ENCODE assay signal across 23 cellular contexts in genomic region chr2:42167458-42167857, GRCh38. TPM values are rescaled to one million over a fixed set of nuclear protein-coding genes. Genes with fewer than 3 reads are reported as not detected.
DNase-seq lines count a peak whose midpoint lies in the region; TF ChIP-seq lines count a peak whose summit lies in the region.
"Had no signal": no experiment of that assay in that cellular context is flagged by ENCODE, and none has a peak within 500 bp of the region (broad histone marks: within the 10 kb centered on the region; RNA-seq: fewer than 3 reads in every experiment).

No MANE protein-coding gene starts in this region.

- H3K79me2 ChIP-seq in SK-N-SH (ENCODE audit: insufficient read depth) (peaks cover 30% of the 10 kb centered on the region), hepatocyte (peaks cover 31% of the 10 kb centered on the region)

- H3K36me3 ChIP-seq in SK-N-SH (replicated peaks in 1 of 2; ENCODE audit: control insufficient read depth in 1 of 2, insufficient read depth in 2 of 2, low read length in 1 of 2) (no peaks in the 10 kb centered on the region), hepatocyte (replicated peaks; ENCODE audit: insufficient read depth, low read depth) (no peaks in the 10 kb centered on the region)
- H3K36me3 ChIP-seq: Peyer's patch, right atrium auricular region had no signal

- no peak overlapping the region for H3K4me3 Mint-ChIP-seq in nephron progenitor cell
- H3K4me3 Mint-ChIP-seq: activated naive CD4-positive, alpha-beta T cell treated with anti-CD3 and anti-CD28 coated beads, Interleukin-2, amount 50 U/mL, for 24 hours; activated T-cell treated with anti-CD3 and anti-CD28 coated beads, Interleukin-2, amount 50 U/mL, for 72 hours; stimulated activated effector memory CD8-positive, alpha-beta T cell treated with anti-CD3 and anti-CD28 coated beads, Interleukin-12 subunit alpha, Interleukin-12 subunit beta, amount 100 ng/mL, for 72 hours had no signal

- H4K20me1 ChIP-seq in SK-N-SH (ENCODE audit: insufficient read depth) (peaks cover 9% of the 10 kb centered on the region), hepatocyte (ENCODE audit: insufficient read depth, poor library complexity, severe bottlenecking) (peaks cover 2% of the 10 kb centered on the region)

- H3K27me3 ChIP-seq in SK-N-SH (ENCODE audit: insufficient read depth) (no peaks in the 10 kb centered on the region), hepatocyte (no peaks in the 10 kb centered on the region)
- H3K27me3 ChIP-seq: body of pancreas, Peyer's patch, right atrium auricular region, testis had no signal

- no peaks in the 10 kb centered on the region for H3K36me3 Mint-ChIP-seq in nephron progenitor cell (ENCODE audit: low read depth)
- H3K36me3 Mint-ChIP-seq: activated naive CD4-positive, alpha-beta T cell treated with anti-CD3 and anti-CD28 coated beads, Interleukin-2, amount 50 U/mL, for 24 hours had no signal

- no peaks in the 10 kb centered on the region for H3K9me3 ChIP-seq in SK-N-SH
- H3K9me3 ChIP-seq in hepatocyte (ENCODE audit: low read depth) = no peaks in the 10 kb centered on the region
- H3K9me3 ChIP-seq: body of pancreas, Peyer's patch, right atrium auricular region, testis had no signal

- peak overlapping the region; percentile 47 for H2AFZ ChIP-seq in SK-N-SH (ENCODE audit: low read depth)
- H2AFZ ChIP-seq in hepatocyte = no peak overlapping the region

- peak overlapping the region in 1 of 2 experiments; percentile 64; a peak in 2 of 4 replicates for H3K27ac ChIP-seq in SK-N-SH (ENCODE audit: low read depth in 2 of 2, low read length in 1 of 2)
- no peak overlapping the region for H3K27ac ChIP-seq in hepatocyte
- H3K27ac ChIP-seq: body of pancreas, Peyer's patch, right atrium auricular region had no signal

- no peak for TF ChIP-seq EP300 in SK-N-SH (IDR thresholded peaks at IDR 0.05; ENCODE audit: borderline replicate concordance in 1 of 2, low read depth in 1 of 2, low read length in 1 of 2)

- H3K9me3 Mint-ChIP-seq in nephron progenitor cell = no peaks in the 10 kb centered on the region
- H3K9me3 Mint-ChIP-seq: activated naive CD4-positive, alpha-beta T cell treated with anti-CD3 and anti-CD28 coated beads, Interleukin-2, amount 50 U/mL, for 24 hours; activated T-cell treated with anti-CD3 and anti-CD28 coated beads, Interleukin-2, amount 50 U/mL, for 72 hours; CD8-positive, alpha-beta memory T cell; stimulated activated effector memory CD8-positive, alpha-beta T cell treated with anti-CD3 and anti-CD28 coated beads, Interleukin-12 subunit alpha, Interleukin-12 subunit beta, amount 100 ng/mL, for 72 hours had no signal

- H3K9me2 ChIP-seq in SK-N-SH (no peaks in the 10 kb centered on the region), hepatocyte (replicated peaks; ENCODE audit: insufficient read depth) (no peaks in the 10 kb centered on the region)

- no peak overlapping the region for H3K9ac ChIP-seq in SK-N-SH

- no peak overlapping the region for H3K4me3 ChIP-seq in SK-N-SH (ENCODE audit: low read depth in 2 of 2, low read length in 1 of 2)
- no peak overlapping the region for H3K4me3 ChIP-seq in hepatocyte
- H3K4me3 ChIP-seq: body of pancreas, Peyer's patch, right atrium auricular region, testis had no signal

- H3K4me1 Mint-ChIP-seq in nephron progenitor cell = peaks cover 17% of the 10 kb centered on the region
- H3K4me1 Mint-ChIP-seq: stimulated activated effector memory CD8-positive, alpha-beta T cell treated with anti-CD3 and anti-CD28 coated beads, Interleukin-12 subunit alpha, Interleukin-12 subunit beta, amount 100 ng/mL, for 72 hours had no signal

- no peak overlapping the region for H3K27ac Mint-ChIP-seq in nephron progenitor cell
- H3K27ac Mint-ChIP-seq: activated T-cell treated with anti-CD3 and anti-CD28 coated beads, Interleukin-2, amount 50 U/mL, for 72 hours; stimulated activated effector memory CD8-positive, alpha-beta T cell treated with anti-CD3 and anti-CD28 coated beads, Interleukin-12 subunit alpha, Interleukin-12 subunit beta, amount 100 ng/mL, for 72 hours had no signal

- CTCF ChIA-PET in SK-N-SH (lab: Yijun Ruan, JAX) = interaction anchor here (1.0 to 2.6 kb wide), 4 partner anchors 19 to 81 kb away, joined by 3 to 9 read pairs (median 7); no protein-coding TSS in a partner anchor

- DNase-seq in AG08396 (ENCODE audit: low spot score) (peak; percentile 21), G401 (ENCODE audit: low spot score) (peak; percentile 21), SK-N-SH (no peak), kidney tubule cell (ENCODE audit: low spot score) (peak; percentile 18), nephron progenitor cell (no peak), NCI-H82 treated with DMSO at 0.1 percent for 48 hours (lab: John Stamatoyannopoulos, UW; ENCODE audit: unreplicated experiment) (no peak), T-helper 1 cell (no peak), hepatocyte (ENCODE audit: low spot score) (no peak)
- DNase-seq: ACHN; activated CD4-positive, alpha-beta T cell treated with anti-CD3 and anti-CD28 coated beads for 1 hour; activated CD8-positive, alpha-beta memory T cell treated with anti-CD3 and anti-CD28 coated beads for 24 hours; activated T-cell treated with anti-CD3 and anti-CD28 coated beads, Interleukin-2, amount 50 U/mL, for 72 hours; body of pancreas; CD8-positive, alpha-beta memory T cell; cortex of kidney; foreskin melanocyte; NCI-H146; NCI-H2227 treated with DMSO at 0.1 percent for 48 hours; Peyer's patch; testis had no signal

- POLR2A ChIA-PET in SK-N-SH (lab: Yijun Ruan, JAX) = no interaction called here

- TF ChIP-seq RAD21 in SK-N-SH (IDR thresholded peaks at IDR 0.05; ENCODE audit: low read length) = no peak

- 56% methylated on average over 2 of the region's 2 CpGs for WGBS in SK-N-SH (ENCODE audit: low lambda C conversion rate)
- WGBS in hepatocyte (ENCODE audit: low lambda C conversion rate, missing lambda C conversion rate) = 53% methylated on average over 2 of the region's 2 CpGs

- H3K4me1 ChIP-seq in SK-N-SH (ENCODE audit: control insufficient read depth in 1 of 2, insufficient read depth in 2 of 2, low read depth in 1 of 2, low read length in 1 of 2) (peaks cover 14 to 25% of the 10 kb centered on the region in 2 experiments; a peak in 3 of 4 replicates), hepatocyte (ENCODE audit: insufficient read depth) (peaks cover 15% of the 10 kb centered on the region)

- H3K27me3 Mint-ChIP-seq in nephron progenitor cell (ENCODE audit: low read depth, poor library complexity) = peaks cover 2% of the 10 kb centered on the region
- H3K27me3 Mint-ChIP-seq: activated naive CD4-positive, alpha-beta T cell treated with anti-CD3 and anti-CD28 coated beads, Interleukin-2, amount 50 U/mL, for 24 hours; CD8-positive, alpha-beta memory T cell had no signal

- in situ Hi-C loops in G401 (cut with HindIII; ENCODE audit: low sequenced_read_pairs) = no loop called here

- no peak overlapping the region for H3K4me2 ChIP-seq in SK-N-SH
- no peak overlapping the region for H3K4me2 ChIP-seq in hepatocyte

- TF ChIP-seq CTCF in SK-N-SH (IDR thresholded peaks at IDR 0.05) = no peak
- no peak for TF ChIP-seq CTCF in nephron progenitor cell (IDR thresholded peaks at IDR 0.05)
- no peak for TF ChIP-seq CTCF in hepatocyte (IDR thresholded peaks at IDR 0.05; ENCODE audit: poor library complexity)

- no peaks in the 10 kb centered on the region for H3F3A ChIP-seq in SK-N-SH (replicated peaks; ENCODE audit: insufficient read depth)

TF ChIP-seq in SK-N-SH, 30 proteins besides CTCF, POLR2A, EP300 and RAD21 (continues in another document):
- no peak for TF ChIP-seq NRF1 (IDR thresholded peaks at IDR 0.05; ENCODE audit: low read depth, low read length)
- TF ChIP-seq ZBTB33 (IDR thresholded peaks at IDR 0.05; ENCODE audit: borderline replicate concordance, low read depth) = no peak
- TF ChIP-seq USF1 (IDR thresholded peaks at IDR 0.05; ENCODE audit: borderline replicate concordance, low read depth) = peak; percentile 83; the same call in 1 of the 2 replicates
- TF ChIP-seq SIN3A (IDR thresholded peaks at IDR 0.05; ENCODE audit: borderline replicate concordance, low read depth, low read length) = no peak
- no peak for TF ChIP-seq TEAD4 (IDR thresholded peaks at IDR 0.05; ENCODE audit: borderline replicate concordance, insufficient read depth)
- no peak for TF ChIP-seq POLR2AphosphoS5 (IDR thresholded peaks at IDR 0.05; ENCODE audit: low read depth, low read length)
- no peak for TF ChIP-seq IRF3 (IDR thresholded peaks at IDR 0.05; ENCODE audit: low read depth, low read length)

RNA-seq across cellular contexts. Expression of gene EML4, which starts 1.7 kb away (rescaled TPM):
- total RNA-seq in G401 (2014; rRNA removed; shearing (Covaris generic)) = 116 and 156 TPM in 2 replicates
- 35.0 and 45.8 TPM in 2 replicates for polyA plus RNA-seq in SK-N-SH (2012; rRNA removed)
- 45.2 and 45.3 TPM in 2 replicates for polyA plus RNA-seq in SK-N-SH (2012; cell fraction: cytosol; rRNA removed)
- polyA plus RNA-seq in SK-N-SH (2012; cell fraction: nucleus; rRNA removed) = 61.1 and 88.5 TPM in 2 replicates
- total RNA-seq in hepatocyte = 86.8 and 86.9 TPM in 2 replicates
- polyA plus RNA-seq in hepatocyte = 49.9 and 55.2 TPM in 2 replicates

Comparison
In these comparisons a context has a peak if more than half of its experiments do, and no peak if none do; other contexts are left out.
1. DNase-seq: peak in AG08396 (single experiment), G401 (single experiment) and kidney tubule cell (single experiment); none in SK-N-SH (single experiment), nephron progenitor cell (single experiment), NCI-H82 treated with DMSO at 0.1 percent for 48 hours (single experiment), T-helper 1 cell (0 of 5) and hepatocyte (single experiment).